ENCODE assay signal across 9 cellular contexts in genomic region chr20:38426006-38426405, GRCh38. TPM values are rescaled to one million over a fixed set of nuclear protein-coding genes. Genes with fewer than 3 reads are reported as not detected.
DNase-seq lines count a peak whose midpoint lies in the region; ATAC-seq and TF ChIP-seq lines count a peak whose summit lies in the region.
"Had no signal": no experiment of that assay in that cellular context is flagged by ENCODE, and none has a peak within 500 bp of the region (broad histone marks: within the 10 kb centered on the region; RNA-seq: fewer than 3 reads in every experiment).

No MANE protein-coding gene starts in this region.

- no peaks in the 10 kb centered on the region for H3K27me3 ChIP-seq in ACC112 (ENCODE audit: insufficient read depth, low read length)
- no peaks in the 10 kb centered on the region for H3K27me3 ChIP-seq in kidney epithelial cell (ENCODE audit: control insufficient read depth, insufficient read depth, low read length)

- H3K36me3 Mint-ChIP-seq in activated T-cell treated with anti-CD3 and anti-CD28 coated beads, Interleukin-2, amount 50 U/mL, for 72 hours (ENCODE audit: insufficient read depth in 2 of 2) = peaks cover 23 to 64% of the 10 kb centered on the region in 2 donors

- no peaks in the 10 kb centered on the region for H3K27me3 Mint-ChIP-seq in activated T-cell treated with anti-CD3 and anti-CD28 coated beads, Interleukin-2, amount 50 U/mL, for 72 hours (ENCODE audit: low read depth)

- no peak for TF ChIP-seq CTCF in kidney epithelial cell (IDR thresholded peaks at IDR 0.05; ENCODE audit: insufficient read depth, low read length, poor library complexity, severe bottlenecking)

- H3K27ac ChIP-seq in ACC112 (ENCODE audit: low read depth, low read length) = peak overlapping the region; percentile 41; the same call in 1 of the 2 replicates

- peaks cover 54% of the 10 kb centered on the region for H3K36me3 ChIP-seq in ACC112 (ENCODE audit: insufficient read depth, low read length)
- H3K36me3 ChIP-seq in kidney epithelial cell (ENCODE audit: control insufficient read depth, insufficient read depth, low read length) = no peaks in the 10 kb centered on the region

- H3K79me2 ChIP-seq in ACC112 (ENCODE audit: control insufficient read depth, insufficient read depth, low read length, unreplicated experiment) = peaks cover 73% of the 10 kb centered on the region

- ATAC-seq in activated T-cell treated with anti-CD3 and anti-CD28 coated beads, Interleukin-2, amount 50 U/mL, for 72 hours (replicated peaks in 1 of 2) = peak; percentile 60 to 79

- H2AFZ ChIP-seq in ACC112 (ENCODE audit: low read length, unreplicated experiment) = no peak overlapping the region

- H3K4me1 ChIP-seq in ACC112 (ENCODE audit: control insufficient read depth, insufficient read depth, low read length, unreplicated experiment) = peaks cover 37% of the 10 kb centered on the region

- H3K9me3 Mint-ChIP-seq in activated T-cell treated with anti-CD3 and anti-CD28 coated beads, Interleukin-2, amount 50 U/mL, for 72 hours = no peaks in the 10 kb centered on the region

- H3K4me3 Mint-ChIP-seq in activated T-cell treated with anti-CD3 and anti-CD28 coated beads, Interleukin-2, amount 50 U/mL, for 72 hours = no peak overlapping the region

- peaks cover 62% of the 10 kb centered on the region for H3K4me1 Mint-ChIP-seq in activated T-cell treated with anti-CD3 and anti-CD28 coated beads, Interleukin-2, amount 50 U/mL, for 72 hours (ENCODE audit: low read depth)

- no peak overlapping the region for H3K4me3 ChIP-seq in ACC112 (ENCODE audit: low read depth, low read length)
- H3K4me3 ChIP-seq in kidney epithelial cell (ENCODE audit: low read depth, low read length) = no peak overlapping the region

- DNase-seq in HCEC 1CT = peak; percentile 93
- peak in 1 of 2 donors; percentile 29 for DNase-seq in activated T-cell treated with anti-CD3 and anti-CD28 coated beads, Interleukin-2, amount 50 U/mL, for 72 hours
- peak; percentile 65 for DNase-seq in kidney epithelial cell (ENCODE audit: low read depth)
- no peak for DNase-seq in putamen (ENCODE audit: low spot score)
- DNase-seq in NCI-H1930 (lab: John Stamatoyannopoulos, UW) = no peak
- no peak for DNase-seq in NCI-H2171 (lab: John Stamatoyannopoulos, UW)
- no peak for DNase-seq in LoVo (ENCODE audit: low spot score)
- DNase-seq: NCI-H524 treated with DMSO at 0.1 percent for 48 hours had no signal

- peak overlapping the region; percentile 17 for H3K27ac Mint-ChIP-seq in activated T-cell treated with anti-CD3 and anti-CD28 coated beads, Interleukin-2, amount 50 U/mL, for 72 hours

RNA-seq across cellular contexts. Expression of gene SNHG17, which starts 9.1 kb away (rescaled TPM):
- total RNA-seq in activated T-cell treated with anti-CD3 and anti-CD28 coated beads, Interleukin-2, amount 50 U/mL, for 72 hours = 100 to 1,000 TPM; 119 to 137 TPM
- total RNA-seq in kidney epithelial cell = 34.2 and 47.6 TPM in 2 replicates

RNA-seq across cellular contexts. Expression of gene RALGAPB, which starts 46.6 kb away (rescaled TPM):
- total RNA-seq in activated T-cell treated with anti-CD3 and anti-CD28 coated beads, Interleukin-2, amount 50 U/mL, for 72 hours = 10 to 100 TPM; 39.5 to 43.3 TPM
- 32.9 and 35.1 TPM in 2 replicates for total RNA-seq in kidney epithelial cell

Comparison
In these comparisons a context has a peak if more than half of its experiments do, and no peak if none do; other contexts are left out.
1. DNase-seq: peak in HCEC 1CT (single experiment) and kidney epithelial cell (single experiment); none in putamen (single experiment), NCI-H1930 (0 of 2), NCI-H2171 (single experiment) and LoVo (single experiment).